ENCODE assay signal across 8 cellular contexts in genomic region chr19:14089412-14089661, GRCh38. TPM values are rescaled to one million over a fixed set of nuclear protein-coding genes. Genes with fewer than 3 reads are reported as not detected.
DNase-seq lines count a peak whose midpoint lies in the region; ATAC-seq and TF ChIP-seq lines count a peak whose summit lies in the region.

No MANE protein-coding gene starts in this region.

- TF ChIP-seq POLR2A in testis (IDR thresholded peaks at IDR 0.05): no peak

- TF ChIP-seq CTCF in activated CD8-positive, alpha-beta T cell treated with anti-CD3 and anti-CD28 coated beads for 36 hours (IDR thresholded peaks at IDR 0.05): peak; percentile 51
- TF ChIP-seq CTCF in testis (IDR thresholded peaks at IDR 0.05): peak in 1 of 3 experiments; percentile 5

- CTCF ChIA-PET in activated naive CD4-positive, alpha-beta T cell treated with anti-CD3 and anti-CD28 coated beads, Interleukin-2, amount 10 ng/mL, durations not matched to agents 7 days and 5 days (lab: Charles Lee): interaction anchor here (1.2 to 1.6 kb wide), 2 partner anchors 11 to 26 kb away, joined by 3 to 4 read pairs; no protein-coding TSS in a partner anchor
- CTCF ChIA-PET in activated CD8-positive, alpha-beta T cell treated with anti-CD3 and anti-CD28 coated beads for 36 hours (lab: Charles Lee): interaction anchor here (1.0 to 4.3 kb wide), 3 partner anchors 17 to 227 kb away, joined by 3 to 16 read pairs (median 3); partner anchors contain the start of genes ASF1B and MISP3

- H3K9me3 ChIP-seq in testis: no peaks in the 10 kb centered on the region

- peak overlapping the region; percentile 25 to 71 for H3K4me3 ChIP-seq in testis

- H3K9me3 Mint-ChIP-seq in activated naive CD4-positive, alpha-beta T cell treated with anti-CD3 and anti-CD28 coated beads, Interleukin-2, amount 10 ng/mL, durations not matched to agents 7 days and 5 days: peaks cover 13% of the 10 kb centered on the region
- peaks cover 11% of the 10 kb centered on the region for H3K9me3 Mint-ChIP-seq in activated CD8-positive, alpha-beta T cell treated with anti-CD3 and anti-CD28 coated beads for 36 hours

- peak overlapping the region; percentile 73 for H3K4me3 Mint-ChIP-seq in activated naive CD4-positive, alpha-beta T cell treated with anti-CD3 and anti-CD28 coated beads, Interleukin-2, amount 10 ng/mL, durations not matched to agents 7 days and 5 days
- H3K4me3 Mint-ChIP-seq in activated CD8-positive, alpha-beta T cell treated with anti-CD3 and anti-CD28 coated beads for 36 hours: peak overlapping the region; percentile 77

- H3K4me1 Mint-ChIP-seq in activated naive CD4-positive, alpha-beta T cell treated with anti-CD3 and anti-CD28 coated beads, Interleukin-2, amount 10 ng/mL, durations not matched to agents 7 days and 5 days: peaks cover 29% of the 10 kb centered on the region
- peaks cover 16% of the 10 kb centered on the region for H3K4me1 Mint-ChIP-seq in activated CD8-positive, alpha-beta T cell treated with anti-CD3 and anti-CD28 coated beads for 36 hours (ENCODE audit: low read depth)

- no peaks in the 10 kb centered on the region for H3K27me3 Mint-ChIP-seq in activated naive CD4-positive, alpha-beta T cell treated with anti-CD3 and anti-CD28 coated beads, Interleukin-2, amount 10 ng/mL, durations not matched to agents 7 days and 5 days
- H3K27me3 Mint-ChIP-seq in activated CD8-positive, alpha-beta T cell treated with anti-CD3 and anti-CD28 coated beads for 36 hours: no peaks in the 10 kb centered on the region

- ATAC-seq in activated CD8-positive, alpha-beta T cell treated with anti-CD3 and anti-CD28 coated beads for 36 hours: no peak
- no peak for ATAC-seq in HG03457 (IDR thresholded peaks at IDR 0.05; ENCODE audit: unreplicated experiment)
- no peak for ATAC-seq in GM21528 (IDR thresholded peaks at IDR 0.05; ENCODE audit: low FRiP score, unreplicated experiment)

- no peaks in the 10 kb centered on the region for H3K27me3 ChIP-seq in testis

- POLR2A ChIA-PET in activated CD8-positive, alpha-beta T cell treated with anti-CD3 and anti-CD28 coated beads for 36 hours (lab: Charles Lee): interaction anchor here (0.9 to 2.5 kb wide), 2 partner anchors 12 to 24 kb away, joined by 3 to 9 read pairs; no protein-coding TSS in a partner anchor

- peak; percentile 40 for DNase-seq in activated naive CD4-positive, alpha-beta T cell treated with anti-CD3 and anti-CD28 coated beads, Interleukin-2, amount 10 ng/mL, durations not matched to agents 7 days and 5 days
- no peak for DNase-seq in activated naive CD4-positive, alpha-beta T cell treated with Interleukin-2 at 50 U/mL for 16 hours
- DNase-seq in activated CD8-positive, alpha-beta T cell treated with anti-CD3 and anti-CD28 coated beads for 36 hours: no peak
- DNase-seq in iris pigment epithelial cell (ENCODE audit: low read depth) (peak; percentile 28), testis (no peak), H4 (ENCODE audit: low spot score) (no peak)

- WGBS in testis, 2 donors: 8 to 13% methylated on average over 15 to 16 of the region's 16 CpGs

- H3K4me1 ChIP-seq in testis: peaks cover 12% of the 10 kb centered on the region

- peak overlapping the region; percentile 79 for H3K27ac Mint-ChIP-seq in activated naive CD4-positive, alpha-beta T cell treated with anti-CD3 and anti-CD28 coated beads, Interleukin-2, amount 10 ng/mL, durations not matched to agents 7 days and 5 days
- H3K27ac Mint-ChIP-seq in activated CD8-positive, alpha-beta T cell treated with anti-CD3 and anti-CD28 coated beads for 36 hours: peak overlapping the region; percentile 75

- peak overlapping the region in 1 of 2 donors; percentile 56 for H3K27ac ChIP-seq in testis

- H3K36me3 ChIP-seq in testis (ENCODE audit: low read depth, missing control alignments): no peaks in the 10 kb centered on the region

- H3K36me3 Mint-ChIP-seq in activated naive CD4-positive, alpha-beta T cell treated with anti-CD3 and anti-CD28 coated beads, Interleukin-2, amount 10 ng/mL, durations not matched to agents 7 days and 5 days: peaks cover 34% of the 10 kb centered on the region
- H3K36me3 Mint-ChIP-seq in activated CD8-positive, alpha-beta T cell treated with anti-CD3 and anti-CD28 coated beads for 36 hours (ENCODE audit: low read depth): peaks cover 33% of the 10 kb centered on the region

- intact Hi-C loops in activated CD8-positive, alpha-beta T cell treated with anti-CD3 and anti-CD28 coated beads for 36 hours (cut with micrococcal nuclease): no loop called here
- intact Hi-C loops in testis (cut with DNase I; ENCODE audit: low total_unique reads): no loop called here

RNA-seq across cellular contexts. Expression of gene SAMD1, which starts 1.2 kb away (rescaled TPM):
- 10 to 100 TPM; 62.1 to 66.9 TPM for total RNA-seq in activated CD8-positive, alpha-beta T cell treated with anti-CD3 and anti-CD28 coated beads for 36 hours
- total RNA-seq in testis: 10 to 100 TPM; 50.6 to 72.9 TPM
- polyA plus RNA-seq in testis (ENCODE audit: insufficient read depth, low read depth, low replicate concordance): 34.0 TPM
- total RNA-seq in H4 (2014; rRNA removed; shearing (Covaris generic)): 20.0 and 21.8 TPM in 2 replicates

RNA-seq across cellular contexts. Expression of gene C19orf67, which starts 3.8 kb away (rescaled TPM):
- not detected for total RNA-seq in activated CD8-positive, alpha-beta T cell treated with anti-CD3 and anti-CD28 coated beads for 36 hours
- total RNA-seq in testis: 10 to 100 TPM in 1 of 2 donors, 1 to 10 TPM in 1; 5.0 to 12.7 TPM
- polyA plus RNA-seq in testis (ENCODE audit: insufficient read depth, low read depth, low replicate concordance): 12.6 TPM
- not detected in 2 replicates for total RNA-seq in H4 (2014; rRNA removed; shearing (Covaris generic))

RNA-seq across cellular contexts. Expression of gene MISP3, which starts 16.8 kb away (rescaled TPM):
- 1 to 10 TPM; 1.4 to 1.5 TPM for total RNA-seq in activated CD8-positive, alpha-beta T cell treated with anti-CD3 and anti-CD28 coated beads for 36 hours
- total RNA-seq in testis: 1 to 10 TPM; 4.2 to 7.2 TPM
- 0.76 TPM for polyA plus RNA-seq in testis (ENCODE audit: insufficient read depth, low read depth, low replicate concordance)
- total RNA-seq in H4 (2014; rRNA removed; shearing (Covaris generic)): 0.35 and 3.3 TPM in 2 replicates

RNA-seq across cellular contexts. Expression of gene PALM3, which starts 27.5 kb away (rescaled TPM):
- not detected for total RNA-seq in activated CD8-positive, alpha-beta T cell treated with anti-CD3 and anti-CD28 coated beads for 36 hours
- 10 to 100 TPM; 21.3 to 34.6 TPM for total RNA-seq in testis
- polyA plus RNA-seq in testis (ENCODE audit: insufficient read depth, low read depth, low replicate concordance): 18.4 TPM
- total RNA-seq in H4 (2014; rRNA removed; shearing (Covaris generic)): 1.4 and 2.0 TPM in 2 replicates

RNA-seq across cellular contexts. Expression of gene PRKACA, which starts 28.2 kb away (rescaled TPM):
- total RNA-seq in activated CD8-positive, alpha-beta T cell treated with anti-CD3 and anti-CD28 coated beads for 36 hours: 10 to 100 TPM; 61.0 to 61.5 TPM
- 100 to 1,000 TPM; 114 to 116 TPM for total RNA-seq in testis
- 203 TPM for polyA plus RNA-seq in testis (ENCODE audit: insufficient read depth, low read depth, low replicate concordance)
- total RNA-seq in H4 (2014; rRNA removed; shearing (Covaris generic)): 36.9 and 48.1 TPM in 2 replicates

Comparison
In these comparisons a context has a peak if more than half of its experiments do, and no peak if none do; other contexts are left out.
1. DNase-seq: peak in activated naive CD4-positive, alpha-beta T cell treated with anti-CD3 and anti-CD28 coated beads, Interleukin-2, amount 10 ng/mL, durations not matched to agents 7 days and 5 days (single experiment) and iris pigment epithelial cell (single experiment); none in activated naive CD4-positive, alpha-beta T cell treated with Interleukin-2 at 50 U/mL for 16 hours (single experiment), activated CD8-positive, alpha-beta T cell treated with anti-CD3 and anti-CD28 coated beads for 36 hours (single experiment), testis (single experiment) and H4 (single experiment).